ENCODE assay signal across 13 cellular contexts in the genomic region with DNA sequence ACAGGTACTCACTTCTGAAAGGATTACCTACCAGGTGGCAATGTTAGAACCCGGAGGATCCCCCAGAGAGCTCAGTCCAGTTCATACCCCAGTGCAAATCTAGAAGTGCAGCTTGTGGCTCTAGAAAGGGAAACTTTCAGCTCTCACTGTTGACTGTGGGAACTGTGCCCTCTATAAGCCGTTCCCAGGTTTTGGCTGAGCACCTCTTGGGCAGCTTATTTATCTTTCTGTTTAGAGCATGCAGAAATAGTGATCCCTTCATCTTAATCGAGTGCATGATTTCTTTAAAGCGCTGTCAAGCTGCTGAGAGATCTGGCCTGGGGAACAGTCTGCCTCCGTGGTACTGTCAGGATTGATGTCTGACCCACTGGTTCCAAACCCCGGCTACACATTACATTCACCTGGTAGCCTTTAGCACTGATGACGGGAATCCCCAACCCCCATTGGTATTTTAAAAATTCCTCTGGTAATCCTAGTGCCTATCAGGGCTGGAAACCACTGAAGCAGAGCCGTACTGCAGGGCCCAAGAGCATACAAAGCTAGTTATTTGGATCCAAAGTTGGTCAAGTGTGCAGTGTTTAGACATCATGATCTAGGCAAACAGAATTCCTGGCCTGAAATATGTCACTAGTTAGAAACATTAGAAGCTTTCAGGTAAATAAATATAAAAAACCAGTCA.
A peak's percentile ranks its signal among the peaks of the same experiment; 100 is the strongest.
DNase-seq lines count a peak whose midpoint lies in the region; TF ChIP-seq lines count a peak whose summit lies in the region.
"Had no signal": no experiment of that assay in that cellular context is flagged by ENCODE, and none has a peak within 500 bp of the region (broad histone marks: within the 10 kb centered on the region; RNA-seq: fewer than 3 reads in every experiment).

No MANE protein-coding gene starts in this region.

- CTCF ChIA-PET in activated CD4-positive, alpha-beta T cell treated with anti-CD3 and anti-CD28 coated beads, Interleukin-2, amount 10 ng/mL, durations not matched to agents 7 days and 5 days (lab: Charles Lee): interaction anchor here (0.9 to 1.4 kb wide), 4 partner anchors 11 to 179 kb away, joined by 3 to 4 read pairs (median 4); no protein-coding TSS in a partner anchor

- no peaks in the 10 kb centered on the region for H3K9me3 Mint-ChIP-seq in activated CD4-positive, alpha-beta T cell treated with anti-CD3 and anti-CD28 coated beads, Interleukin-2, amount 10 ng/mL, durations not matched to agents 7 days and 5 days
- H3K9me3 Mint-ChIP-seq in nephron (no peaks in the 10 kb centered on the region), type B pancreatic cell (no peaks in the 10 kb centered on the region)
- H3K9me3 Mint-ChIP-seq: activated naive CD4-positive, alpha-beta T cell treated with anti-CD3 and anti-CD28 coated beads, Interleukin-2, amount 50 U/mL, for 24 hours had no signal

- peak overlapping the region; percentile 25 for H3K27ac Mint-ChIP-seq in activated CD4-positive, alpha-beta T cell treated with anti-CD3 and anti-CD28 coated beads, Interleukin-2, amount 10 ng/mL, durations not matched to agents 7 days and 5 days
- H3K27ac Mint-ChIP-seq in nephron (peak overlapping the region; percentile 85 to 93 (median 92)), type B pancreatic cell (peak overlapping the region; percentile 64)
- H3K27ac Mint-ChIP-seq: activated naive CD4-positive, alpha-beta T cell treated with anti-CD3 and anti-CD28 coated beads, Interleukin-2, amount 50 U/mL, for 24 hours had no signal

- peaks cover 69% of the 10 kb centered on the region for H3K36me3 ChIP-seq in left ventricle myocardium inferior

- no peaks in the 10 kb centered on the region for H3K27me3 Mint-ChIP-seq in activated CD4-positive, alpha-beta T cell treated with anti-CD3 and anti-CD28 coated beads, Interleukin-2, amount 10 ng/mL, durations not matched to agents 7 days and 5 days
- H3K27me3 Mint-ChIP-seq in nephron (ENCODE audit: low read depth): no peaks in the 10 kb centered on the region
- no peaks in the 10 kb centered on the region for H3K27me3 Mint-ChIP-seq in type B pancreatic cell
- H3K27me3 Mint-ChIP-seq: activated naive CD4-positive, alpha-beta T cell treated with anti-CD3 and anti-CD28 coated beads, Interleukin-2, amount 50 U/mL, for 24 hours had no signal

- TF ChIP-seq CTCF in left ventricle myocardium inferior (IDR thresholded peaks at IDR 0.05; ENCODE audit: borderline replicate concordance) (no peak), nephron (IDR thresholded peaks at IDR 0.05; ENCODE audit: unreplicated experiment in 3 of 3) (no peak), type B pancreatic cell (conservative IDR thresholded peaks at IDR 0.05) (no peak)

- peak overlapping the region; percentile 86 for H3K27ac ChIP-seq in left ventricle myocardium inferior (replicated peaks)
- H3K27ac ChIP-seq: tibial nerve had no signal

- no peaks in the 10 kb centered on the region for H3K27me3 ChIP-seq in left ventricle myocardium inferior (ENCODE audit: low read depth)
- H3K27me3 ChIP-seq: tibial nerve had no signal

- H3K4me3 ChIP-seq in left ventricle myocardium inferior: no peak overlapping the region
- H3K4me3 ChIP-seq: tibial nerve had no signal

- POLR2A ChIA-PET in activated CD4-positive, alpha-beta T cell treated with anti-CD3 and anti-CD28 coated beads, Interleukin-2, amount 10 ng/mL, durations not matched to agents 7 days and 5 days (lab: Charles Lee): no interaction called here

- no peak overlapping the region for H3K4me3 Mint-ChIP-seq in activated CD4-positive, alpha-beta T cell treated with anti-CD3 and anti-CD28 coated beads, Interleukin-2, amount 10 ng/mL, durations not matched to agents 7 days and 5 days
- H3K4me3 Mint-ChIP-seq in nephron: peak overlapping the region; percentile 7 to 40 (median 8)
- no peak overlapping the region for H3K4me3 Mint-ChIP-seq in type B pancreatic cell
- H3K4me3 Mint-ChIP-seq: activated naive CD4-positive, alpha-beta T cell treated with anti-CD3 and anti-CD28 coated beads, Interleukin-2, amount 50 U/mL, for 24 hours had no signal

- H3K9me3 ChIP-seq in left ventricle myocardium inferior (replicated peaks): no peaks in the 10 kb centered on the region
- H3K9me3 ChIP-seq: tibial nerve had no signal

- H3K4me1 ChIP-seq in left ventricle myocardium inferior: peaks cover 67% of the 10 kb centered on the region

- peaks cover 57% of the 10 kb centered on the region for H3K36me3 Mint-ChIP-seq in activated CD4-positive, alpha-beta T cell treated with anti-CD3 and anti-CD28 coated beads, Interleukin-2, amount 10 ng/mL, durations not matched to agents 7 days and 5 days (ENCODE audit: low read depth)
- H3K36me3 Mint-ChIP-seq in nephron (ENCODE audit: low read depth): peaks cover 72% of the 10 kb centered on the region
- peaks cover 36% of the 10 kb centered on the region for H3K36me3 Mint-ChIP-seq in type B pancreatic cell

- intact Hi-C loops in left ventricle myocardium inferior (cut with micrococcal nuclease): no loop called here

- H3K4me1 Mint-ChIP-seq in activated CD4-positive, alpha-beta T cell treated with anti-CD3 and anti-CD28 coated beads, Interleukin-2, amount 10 ng/mL, durations not matched to agents 7 days and 5 days: peaks cover 14% of the 10 kb centered on the region
- H3K4me1 Mint-ChIP-seq in nephron (peaks cover 50% of the 10 kb centered on the region), type B pancreatic cell (ENCODE audit: unreplicated experiment) (peaks cover 40% of the 10 kb centered on the region)

- DNase-seq in activated CD4-positive, alpha-beta T cell treated with anti-CD3 and anti-CD28 coated beads, Interleukin-2, amount 10 ng/mL, durations not matched to agents 7 days and 5 days: no peak
- DNase-seq in activated CD4-positive, alpha-beta T cell treated with anti-CD3 and anti-CD28 coated beads for 4 hours: no peak
- DNase-seq in left ventricle myocardium inferior: no peak
- no peak for DNase-seq in type B pancreatic cell (ENCODE audit: extremely low spot score, unreplicated experiment)
- DNase-seq in SW480 (ENCODE audit: low spot score): no peak
- no peak for DNase-seq in HPDE6-E6E7 (ENCODE audit: extremely low spot score)
- DNase-seq in hypothalamus (lab: John Stamatoyannopoulos, UW): no peak
- DNase-seq: 8988T, foreskin fibroblast, OCI-M1 had no signal

Comparison
In these comparisons a context has a peak if more than half of its experiments do, and no peak if none do; other contexts are left out.
1. H3K27ac Mint-ChIP-seq: peak in every context shown above with its lines; median percentile 92 in nephron; 64 in type B pancreatic cell; 25 in activated CD4-positive, alpha-beta T cell treated with anti-CD3 and anti-CD28 coated beads, Interleukin-2, amount 10 ng/mL, durations not matched to agents 7 days and 5 days.
2. H3K4me3 Mint-ChIP-seq: peak in nephron (3 of 3); none in activated CD4-positive, alpha-beta T cell treated with anti-CD3 and anti-CD28 coated beads, Interleukin-2, amount 10 ng/mL, durations not matched to agents 7 days and 5 days (single experiment) and type B pancreatic cell (single experiment).